ENCODE assay signal across 13 cellular contexts in the genomic region with DNA sequence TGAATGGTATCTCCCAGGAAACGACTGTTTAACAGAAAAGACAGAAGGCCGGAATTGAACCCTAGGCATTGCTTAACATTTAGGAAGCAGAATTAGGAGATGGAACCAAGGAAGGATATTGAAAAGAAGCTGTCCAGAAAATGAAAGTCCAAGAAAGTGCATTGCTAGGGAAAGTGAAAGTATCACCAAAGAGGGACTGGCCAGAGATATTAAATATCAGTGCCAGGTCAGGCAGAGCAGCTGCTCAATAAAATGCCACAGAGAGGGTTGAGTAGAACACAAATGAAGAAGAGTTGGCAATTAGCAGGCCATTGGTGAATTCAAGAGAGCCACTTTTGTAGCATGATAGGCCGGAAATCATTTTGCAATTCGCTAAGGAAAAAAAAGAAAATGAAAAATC.
DNase-seq lines count a peak whose midpoint lies in the region; ATAC-seq and TF ChIP-seq lines count a peak whose summit lies in the region.
"Had no signal": no experiment of that assay in that cellular context is flagged by ENCODE, and none has a peak within 500 bp of the region (broad histone marks: within the 10 kb centered on the region; RNA-seq: fewer than 3 reads in every experiment).

No MANE protein-coding gene starts in this region.

- H2AFZ ChIP-seq in IMR-90 (replicated peaks; ENCODE audit: low read length, poor library complexity): no peak overlapping the region
- H2AFZ ChIP-seq: GM23248 had no signal

- no peaks in the 10 kb centered on the region for H3K4me1 ChIP-seq in IMR-90 (ENCODE audit: control insufficient read depth, insufficient read depth, low read length)
- H3K4me1 ChIP-seq: A549 had no signal

- DNase-seq in IMR-90 (no peak), RPMI7951 (ENCODE audit: low read depth) (peak; percentile 23), fibroblast of peridontal ligament (ENCODE audit: extremely low read depth) (peak; percentile 7), KBM-7 (no peak), GDM1 (lab: John Stamatoyannopoulos, UW) (no peak)
- DNase-seq in activated CD4-positive, alpha-beta T cell treated with anti-CD3 and anti-CD28 coated beads for 1 hour: no peak
- DNase-seq: CD8-positive, alpha-beta T cell; COR-L47; DMS153; DMS79 treated with DMSO at 0.1 percent for 48 hours; EL; GM23248 had no signal

- ATAC-seq in IMR-90 (ENCODE audit: low read depth): no peak
- ATAC-seq: A549; CD8-positive, alpha-beta T cell had no signal

- 71% methylated on average over 2 of the region's 4 CpGs; no CpG with 5 or more reads in 1 of the 2 experiments for WGBS in IMR-90 (ENCODE audit: extremely low coverage in 2 of 2, insufficient read length in 1 of 2), 2 experiments

- peak overlapping the region; percentile 55; the same call in 1 of the 2 replicates for H3K4me2 ChIP-seq in IMR-90 (ENCODE audit: low read depth, low read length)
- H3K4me2 ChIP-seq: A549 had no signal

- H2AK9ac ChIP-seq in IMR-90 (replicated peaks; ENCODE audit: low read depth, low read length, poor library complexity): no peak overlapping the region

- H3K56ac ChIP-seq in IMR-90 (ENCODE audit: extremely low read depth, insufficient read depth, low read length): no peak overlapping the region

- no peak overlapping the region for H4K8ac ChIP-seq in IMR-90 (ENCODE audit: low read depth in 2 of 2, low read length in 2 of 2)

- no peak overlapping the region for H2BK20ac ChIP-seq in IMR-90 (ENCODE audit: low read depth, low read length)

- H3K14ac ChIP-seq in IMR-90 (replicated peaks; ENCODE audit: low read depth, low read length): no peak overlapping the region

- no peak overlapping the region for H3K27ac ChIP-seq in IMR-90 (ENCODE audit: insufficient read depth, low read length)
- H3K27ac ChIP-seq: A549, GM23248 had no signal

- no peaks in the 10 kb centered on the region for H3K79me1 ChIP-seq in IMR-90 (ENCODE audit: low read depth in 1 of 2, low read length in 2 of 2)

- H3K27me3 ChIP-seq in IMR-90 (ENCODE audit: control insufficient read depth, insufficient read depth, low read length): no peaks in the 10 kb centered on the region

- TF ChIP-seq RAD21 in IMR-90 (IDR thresholded peaks at IDR 0.05; ENCODE audit: low read length): no peak

- H4K20me1 ChIP-seq in IMR-90 (ENCODE audit: insufficient read depth, low read length): no peaks in the 10 kb centered on the region

- H2AK5ac ChIP-seq in IMR-90 (ENCODE audit: low read depth, low read length): no peak overlapping the region

- H3K36me3 ChIP-seq in IMR-90 (ENCODE audit: control insufficient read depth, insufficient read depth, low read length): no peaks in the 10 kb centered on the region

- H4K91ac ChIP-seq in IMR-90 (ENCODE audit: insufficient read depth, low read depth, low read length): no peak overlapping the region

- POLR2A ChIA-PET in IMR-90 (lab: Charles Lee; ENCODE audit: unreplicated experiment): no interaction called here

- dilution Hi-C loops in IMR-90 (cut with HindIII; ENCODE audit: low sequenced_read_pairs, unreplicated experiment): no loop called here

- intact Hi-C loops in IMR-90 (cut with micrococcal nuclease): no loop called here

- no peak overlapping the region for H3K18ac ChIP-seq in IMR-90 (ENCODE audit: low read depth, low read length)

- H3K9me1 ChIP-seq in IMR-90 (ENCODE audit: insufficient read depth, low read length): no peaks in the 10 kb centered on the region

- H3K23ac ChIP-seq in IMR-90 (ENCODE audit: low read depth, low read length): no peak overlapping the region

- CTCF ChIA-PET in IMR-90 (lab: Yijun Ruan, JAX): no interaction called here

- H3K9me3 ChIP-seq in IMR-90 (ENCODE audit: control insufficient read depth, insufficient read depth, low read length): no peaks in the 10 kb centered on the region
- H3K9me3 ChIP-seq: A549 had no signal

- H2BK5ac ChIP-seq in IMR-90 (ENCODE audit: low read depth, low read length, poor library complexity, severe bottlenecking): no peak overlapping the region

- H2BK15ac ChIP-seq in IMR-90 (ENCODE audit: low read depth, low read length): no peak overlapping the region

- no peak overlapping the region for H3K4ac ChIP-seq in IMR-90 (ENCODE audit: low read depth, low read length)

- H3K4me3 ChIP-seq in IMR-90 (ENCODE audit: insufficient read depth, low read depth, low read length): no peak overlapping the region
- H3K4me3 ChIP-seq: A549, GM23248 had no signal

- TF ChIP-seq CTCF in IMR-90 (conservative IDR thresholded peaks at IDR 0.05; ENCODE audit: low read depth, low read length): no peak

- no TSS peak for BruUV-seq in IMR-90 (replicated peaks; lab: Mats Ljungman, UMichigan)

- in situ Hi-C loops in IMR-90 (cut with MboI; ENCODE audit: low sequenced_read_pairs) (loop anchor here (25.0 kb wide), 1 partner anchor 1796 kb away; no protein-coding TSS in a partner anchor), KBM-7 (cut with MboI; ENCODE audit: low pct_unique_long_range_greater_than_20kb, low sequenced_read_pairs) (no loop called here)

- no peak for TF ChIP-seq POLR2A in IMR-90 (IDR thresholded peaks at IDR 0.05; ENCODE audit: low read depth, low read length)

- H2BK120ac ChIP-seq in IMR-90 (ENCODE audit: low read depth, low read length): no peak overlapping the region

- H3K9ac ChIP-seq in IMR-90 (ENCODE audit: low read depth, low read length): no peak overlapping the region
- H3K9ac ChIP-seq: GM23248 had no signal

- H4K5ac ChIP-seq in IMR-90 (ENCODE audit: low read depth, low read length): no peak overlapping the region

TF ChIP-seq in IMR-90, 13 proteins besides CTCF, POLR2A, EP300 and RAD21:
- TF ChIP-seq RFX5 (IDR thresholded peaks at IDR 0.05; ENCODE audit: low read depth, low read length): no peak

Comparison
In these comparisons a context has a peak if more than half of its experiments do, and no peak if none do; other contexts are left out.
1. DNase-seq: peak in RPMI7951 (single experiment) and fibroblast of peridontal ligament (single experiment); none in IMR-90 (single experiment), activated CD4-positive, alpha-beta T cell treated with anti-CD3 and anti-CD28 coated beads for 1 hour (single experiment), KBM-7 (single experiment) and GDM1 (single experiment).